In genomic region chr16:19001788-19002187, GRCh38 we compare ENCODE assay signal across 16 cellular contexts. TPM values are rescaled to one million over a fixed set of nuclear protein-coding genes. Genes with fewer than 3 reads are reported as not detected.
A peak's percentile ranks its signal among the peaks of the same experiment; 100 is the strongest.
DNase-seq lines count a peak whose midpoint lies in the region; ATAC-seq and TF ChIP-seq lines count a peak whose summit lies in the region.
"Had no signal": no experiment of that assay in that cellular context is flagged by ENCODE, and none has a peak within 500 bp of the region (broad histone marks: within the 10 kb centered on the region; RNA-seq: fewer than 3 reads in every experiment).

No MANE protein-coding gene starts in this region.

- DNase-seq in H4 (ENCODE audit: low spot score) (peak; percentile 98), astrocyte of the cerebellum (ENCODE audit: low read depth) (peak; percentile 43), T-helper 17 cell (no peak), NCI-H2227 treated with DMSO at 0.1 percent for 48 hours (lab: John Stamatoyannopoulos, UW) (no peak)
- DNase-seq in activated CD4-positive, CD25-positive, alpha-beta regulatory T cell (lab: John Stamatoyannopoulos, UW): no peak
- DNase-seq: activated gamma-delta T cell treated with Interleukin-2 at 50 U/mL for 16 hours; effector memory CD4-positive, alpha-beta T cell; NCI-H187; stimulated activated CD4-positive, alpha-beta T cell treated with anti-CD3 and anti-CD28 coated beads, Interleukin-2, amount 100 ng/mL, for 24 hours had no signal

- H3K27me3 Mint-ChIP-seq in T-helper 17 cell: peaks cover 7% of the 10 kb centered on the region

- no peak for ATAC-seq in HG02981 (IDR thresholded peaks at IDR 0.05; ENCODE audit: unreplicated experiment)
- ATAC-seq in T-helper 17 cell: no peak
- ATAC-seq: activated CD4-positive, CD25-positive, alpha-beta regulatory T cell treated with anti-CD3 and anti-CD28 coated beads, Interleukin-2, amount 50 U/mL, for 24 hours; Panc1 had no signal

- no peaks in the 10 kb centered on the region for H3K9me3 ChIP-seq in T-helper 17 cell (ENCODE audit: control insufficient read depth, low read length, poor library complexity, severe bottlenecking)
- H3K9me3 ChIP-seq: BLaER1 treated with 17β-estradiol and CSF1 and Interleukin-3, amounts not matched to agents 10 nM and 100 nM had no signal

- no peaks in the 10 kb centered on the region for H3K27me3 ChIP-seq in layer of hippocampus (ENCODE audit: control insufficient read depth, insufficient read depth, low read length)
- H3K27me3 ChIP-seq: BLaER1 treated with 17β-estradiol and CSF1 and Interleukin-3, amounts not matched to agents 10 nM and 100 nM; neural progenitor cell had no signal

- no peak overlapping the region for H3K4me3 Mint-ChIP-seq in T-helper 17 cell
- H3K4me3 Mint-ChIP-seq: neural progenitor cell had no signal

- H3K4me3 ChIP-seq in astrocyte of the cerebellum (ENCODE audit: low read depth, low read length): no peak overlapping the region
- H3K4me3 ChIP-seq: BLaER1 treated with 17β-estradiol and CSF1 and Interleukin-3, amounts not matched to agents 10 nM and 100 nM; neural progenitor cell had no signal

- in situ Hi-C loops in astrocyte of the cerebellum (cut with HindIII; ENCODE audit: low sequenced_read_pairs): no loop called here

- peak overlapping the region; percentile 75 for H3K27ac ChIP-seq in 22Rv1
- peak overlapping the region; percentile 66 for H3K27ac ChIP-seq in layer of hippocampus (ENCODE audit: low read depth, low read length)
- H3K27ac ChIP-seq: BLaER1 treated with 17β-estradiol and CSF1 and Interleukin-3, amounts not matched to agents 10 nM and 100 nM; neural progenitor cell had no signal

- peaks cover 3% of the 10 kb centered on the region for H3K36me3 Mint-ChIP-seq in T-helper 17 cell (ENCODE audit: low read depth)

- H3K27ac Mint-ChIP-seq in T-helper 17 cell: no peak overlapping the region

- no peaks in the 10 kb centered on the region for H3K4me1 Mint-ChIP-seq in T-helper 17 cell

- TF ChIP-seq CTCF in 22Rv1 (IDR thresholded peaks at IDR 0.05) (no peak), astrocyte of the cerebellum (IDR thresholded peaks at IDR 0.05; ENCODE audit: low read depth, low read length, missing control alignments) (no peak)

RNA-seq across cellular contexts. Expression of gene TMC7, which starts 18.1 kb away (rescaled TPM):
- 0.77 and 1.5 TPM in 2 replicates for total RNA-seq in H4 (2014; rRNA removed; shearing (Covaris generic))
- total RNA-seq in T-helper 17 cell: not detected

Comparison
In these comparisons a context has a peak if more than half of its experiments do, and no peak if none do; other contexts are left out.
1. DNase-seq: peak in H4 (single experiment) and astrocyte of the cerebellum (single experiment); none in T-helper 17 cell (0 of 3), NCI-H2227 treated with DMSO at 0.1 percent for 48 hours (single experiment) and activated CD4-positive, CD25-positive, alpha-beta regulatory T cell (0 of 4).